Comparison of ENCODE assay signal across 9 cellular contexts in genomic region chrX:110310000-110310790, GRCh38. TPM values are rescaled to one million over a fixed set of nuclear protein-coding genes. Genes with fewer than 3 reads are reported as not detected.
A peak's percentile ranks its signal among the peaks of the same experiment; 100 is the strongest.
DNase-seq lines count a peak whose midpoint lies in the region; ATAC-seq and TF ChIP-seq lines count a peak whose summit lies in the region.
"Had no signal": no experiment of that assay in that cellular context is flagged by ENCODE, and none has a peak within 500 bp of the region (broad histone marks: within the 10 kb centered on the region; RNA-seq: fewer than 3 reads in every experiment).

No MANE protein-coding gene starts in this region.

- H3K9ac ChIP-seq in endodermal cell (ENCODE audit: extremely low read depth, low read length, poor library complexity, severe bottlenecking) = no peak overlapping the region

- DNase-seq in DMS79 treated with DMSO at 0.1 percent for 48 hours (lab: John Stamatoyannopoulos, UW) (peak; percentile 79), NCI-H2107 treated with DMSO at 0.1 percent for 48 hours (lab: John Stamatoyannopoulos, UW; ENCODE audit: unreplicated experiment) (peak; percentile 94), endodermal cell (no peak), T1000 (lab: John Stamatoyannopoulos, UW) (no peak), osteoblast (ENCODE audit: insufficient read length, low spot score, missing footprints) (no peak), middle frontal gyrus (ENCODE audit: extremely low spot score, low spot score) (no peak)
- DNase-seq: left ventricle myocardium superior had no signal

- H3K4me3 Mint-ChIP-seq in endodermal cell = no peak overlapping the region

- peaks cover 43% of the 10 kb centered on the region for H3K4me1 Mint-ChIP-seq in endodermal cell

- H3K4me1 ChIP-seq in endodermal cell (ENCODE audit: control insufficient read depth, insufficient read depth, low read length) (no peaks in the 10 kb centered on the region), osteoblast (ENCODE audit: insufficient read depth, low read length) (peaks cover 6% of the 10 kb centered on the region)

- H3K36me3 Mint-ChIP-seq in endodermal cell (ENCODE audit: low read depth) = no peaks in the 10 kb centered on the region

- H3K79me2 ChIP-seq in osteoblast (ENCODE audit: insufficient read depth, low read length) = peaks cover 81% of the 10 kb centered on the region

- ATAC-seq in GM21515 (IDR thresholded peaks at IDR 0.05; ENCODE audit: unreplicated experiment) = peak; percentile 18
- ATAC-seq: left ventricle myocardium superior had no signal

- no peak overlapping the region for H3K27ac Mint-ChIP-seq in endodermal cell

- H2AFZ ChIP-seq in osteoblast (ENCODE audit: low read length) = no peak overlapping the region

- H3K36me3 ChIP-seq in endodermal cell (ENCODE audit: control insufficient read depth, insufficient read depth, low read length) (peaks cover 2% of the 10 kb centered on the region), osteoblast (ENCODE audit: insufficient read depth, low read length) (no peaks in the 10 kb centered on the region)

- H3K9me3 Mint-ChIP-seq in endodermal cell = no peaks in the 10 kb centered on the region

- H3K9me3 ChIP-seq in endodermal cell (ENCODE audit: control insufficient read depth, low read length) = no peaks in the 10 kb centered on the region
- no peaks in the 10 kb centered on the region for H3K9me3 ChIP-seq in osteoblast (ENCODE audit: low read depth, low read length)

- H3K27me3 Mint-ChIP-seq in endodermal cell (ENCODE audit: insufficient read depth) = no peaks in the 10 kb centered on the region

- WGBS in endodermal cell (ENCODE audit: insufficient coverage in 1 of 2, insufficient read length in 1 of 2), 2 experiments = no CpG with 5 or more reads among the region's 1 CpG

- H3K27me3 ChIP-seq in endodermal cell (ENCODE audit: control insufficient read depth, insufficient read depth, low read length, poor library complexity, severe bottlenecking) (no peaks in the 10 kb centered on the region), osteoblast (ENCODE audit: insufficient read depth, low read length) (peaks cover 7% of the 10 kb centered on the region)

- peaks cover 20% of the 10 kb centered on the region for H4K20me1 ChIP-seq in osteoblast (ENCODE audit: insufficient read depth, low read length)

- H3K27ac ChIP-seq in endodermal cell (ENCODE audit: low read depth, low read length) = no peak overlapping the region
- H3K27ac ChIP-seq in osteoblast (ENCODE audit: low read depth, low read length) = no peak overlapping the region

- peak overlapping the region; percentile 53 for H3K4me3 ChIP-seq in endodermal cell (ENCODE audit: low read length)
- no peak overlapping the region for H3K4me3 ChIP-seq in osteoblast (ENCODE audit: insufficient read depth, low read length)

- H3K4me2 ChIP-seq in osteoblast (ENCODE audit: insufficient read depth, low read length) = no peak overlapping the region

- no peak for TF ChIP-seq CTCF in endodermal cell (conservative IDR thresholded peaks at IDR 0.05)
- no peak for TF ChIP-seq CTCF in osteoblast (IDR thresholded peaks at IDR 0.05; ENCODE audit: extremely low read depth, low read depth, low read length)

RNA-seq across cellular contexts. Expression of gene AMMECR1, which starts 7.7 kb away (rescaled TPM):
- total RNA-seq in endodermal cell (10 to 100 TPM; 26.8 to 62.2 TPM), osteoblast (14.5 and 17.1 TPM in 2 replicates)
- polyA plus RNA-seq in endodermal cell (2013, experiment 1 of 2) = 12.2 TPM
- 12.2 TPM for polyA plus RNA-seq in endodermal cell (2013, experiment 2 of 2)

RNA-seq across cellular contexts. Expression of gene RTL9, which starts 48.5 kb away (rescaled TPM):
- total RNA-seq in endodermal cell (under 1 TPM; 0.29 TPM), osteoblast (0.59 and 0.72 TPM in 2 replicates)
- 0.68 TPM for polyA plus RNA-seq in endodermal cell (2013, experiment 1 of 2)
- polyA plus RNA-seq in endodermal cell (2013, experiment 2 of 2) = 0.41 TPM
- total RNA-seq: T-helper 2 cell treated with Interferon-gamma antibody and Interleukin-4, amounts not matched to agents 100 ng/mL and 5 ng/mL, for 36 hours had no signal

Comparison
In these comparisons a context has a peak if more than half of its experiments do, and no peak if none do; other contexts are left out.
1. DNase-seq: peak in DMS79 treated with DMSO at 0.1 percent for 48 hours (single experiment) and NCI-H2107 treated with DMSO at 0.1 percent for 48 hours (single experiment); none in endodermal cell (single experiment), T1000 (single experiment), osteoblast (single experiment) and middle frontal gyrus (single experiment).